ENCODE assay signal across 8 cellular contexts in the genomic region with DNA sequence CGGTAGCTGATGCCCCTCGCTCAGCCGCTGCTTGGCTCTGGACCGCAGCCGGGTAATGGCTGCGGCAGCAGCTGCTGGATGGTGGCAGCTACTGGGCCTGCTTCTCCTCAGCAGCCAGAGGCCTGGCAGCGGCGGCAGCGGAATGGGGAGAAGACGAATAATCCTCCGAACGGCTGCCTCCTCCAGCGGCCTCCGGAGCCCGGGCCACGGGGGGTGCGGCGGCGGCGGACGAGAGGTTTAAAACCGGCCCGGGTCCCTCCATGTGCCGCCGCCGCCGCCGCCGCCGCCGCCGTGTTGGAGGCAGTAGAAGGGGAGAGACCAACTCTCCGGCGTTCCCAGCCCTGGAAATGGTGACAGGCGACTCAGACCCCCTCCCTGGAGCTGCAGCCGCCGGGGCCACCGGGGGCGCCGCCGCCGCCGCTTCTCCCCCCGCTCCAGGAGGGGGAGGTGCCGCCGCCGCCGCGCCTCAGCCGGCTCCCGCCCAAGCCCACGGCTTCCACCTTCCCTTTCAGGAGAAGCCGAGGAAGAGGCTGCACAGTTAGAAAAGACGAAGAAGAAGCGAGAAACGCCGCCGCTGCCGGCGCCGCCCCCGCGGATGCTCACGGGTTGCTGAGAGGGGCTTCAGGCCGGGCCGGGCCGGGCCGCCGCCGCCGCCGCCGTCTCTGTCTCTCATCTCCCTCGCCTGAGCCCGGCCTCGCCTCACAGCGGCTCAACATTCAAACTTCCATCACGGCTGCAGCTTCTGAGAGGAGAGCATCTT.
DNase-seq lines count a peak whose midpoint lies in the region; ATAC-seq and TF ChIP-seq lines count a peak whose summit lies in the region.

No MANE protein-coding gene starts in this region.

- peak overlapping the region; percentile 69 for H2AFZ ChIP-seq in MM.1S (ENCODE audit: low read length)

- peaks cover 2% of the 10 kb centered on the region for H3K36me3 Mint-ChIP-seq in activated CD4-positive, alpha-beta T cell treated with anti-CD3 and anti-CD28 coated beads, Interleukin-2, amount 10 ng/mL, durations not matched to agents 24 days and 14 days (ENCODE audit: low read depth)

- H3K27ac ChIP-seq in MM.1S (ENCODE audit: low read length) = peak overlapping the region; percentile 18; the same call in 1 of the 2 replicates

- H3K79me2 ChIP-seq in MM.1S (ENCODE audit: low read length) = no peaks in the 10 kb centered on the region

- H3K4me1 Mint-ChIP-seq in activated CD4-positive, alpha-beta T cell treated with anti-CD3 and anti-CD28 coated beads, Interleukin-2, amount 10 ng/mL, durations not matched to agents 24 days and 14 days = peaks cover 11% of the 10 kb centered on the region

- peaks cover 4% of the 10 kb centered on the region; the same call in 1 of the 2 replicates for H3F3A ChIP-seq in MM.1S (ENCODE audit: insufficient read depth, low read length)

- no peak for ATAC-seq in GM19397 (IDR thresholded peaks at IDR 0.05; ENCODE audit: unreplicated experiment)

- peak overlapping the region; percentile 87 for H3K4me3 Mint-ChIP-seq in activated CD4-positive, alpha-beta T cell treated with anti-CD3 and anti-CD28 coated beads, Interleukin-2, amount 10 ng/mL, durations not matched to agents 24 days and 14 days

- H3K27ac Mint-ChIP-seq in activated CD4-positive, alpha-beta T cell treated with anti-CD3 and anti-CD28 coated beads, Interleukin-2, amount 10 ng/mL, durations not matched to agents 24 days and 14 days = no peak overlapping the region

- intact Hi-C loops in activated CD4-positive, alpha-beta T cell treated with anti-CD3 and anti-CD28 coated beads, Interleukin-2, amount 10 ng/mL, durations not matched to agents 24 days and 14 days (cut with micrococcal nuclease) = no loop called here

- no peaks in the 10 kb centered on the region for H3K36me3 ChIP-seq in MM.1S (replicated peaks; ENCODE audit: insufficient read depth, low read length)

- no peaks in the 10 kb centered on the region for H3K9me3 ChIP-seq in MM.1S (replicated peaks; ENCODE audit: insufficient read depth, low read length)

- peak overlapping the region; percentile 41; the same call in 1 of the 2 replicates for H3K9ac ChIP-seq in MM.1S (ENCODE audit: low read length)

- H3K9me3 Mint-ChIP-seq in activated CD4-positive, alpha-beta T cell treated with anti-CD3 and anti-CD28 coated beads, Interleukin-2, amount 10 ng/mL, durations not matched to agents 24 days and 14 days = peaks cover 4% of the 10 kb centered on the region

- peak overlapping the region; percentile 61 for H3K4me3 ChIP-seq in MM.1S (ENCODE audit: low read length)

- H3K27me3 ChIP-seq in MM.1S (replicated peaks; ENCODE audit: insufficient read depth, low read length) = no peaks in the 10 kb centered on the region

- no peaks in the 10 kb centered on the region for H3K4me1 ChIP-seq in MM.1S (ENCODE audit: low read length)

- H3K9me2 ChIP-seq in MM.1S (replicated peaks; ENCODE audit: insufficient read depth, low read length) = no peaks in the 10 kb centered on the region

- peaks cover 73% of the 10 kb centered on the region for H3K27me3 Mint-ChIP-seq in activated CD4-positive, alpha-beta T cell treated with anti-CD3 and anti-CD28 coated beads, Interleukin-2, amount 10 ng/mL, durations not matched to agents 24 days and 14 days

- TF ChIP-seq CTCF in MM.1S (IDR thresholded peaks at IDR 0.05; ENCODE audit: low read length) = no peak

- peak; percentile 69 for DNase-seq in Daoy (ENCODE audit: low read depth)
- DNase-seq in MM.1S = peak; percentile 34
- DNase-seq in activated CD4-positive, alpha-beta T cell treated with anti-CD3 and anti-CD28 coated beads, Interleukin-2, amount 10 ng/mL, durations not matched to agents 24 days and 14 days = peak; percentile 68
- peak; percentile 3 for DNase-seq in effector CD4-positive, alpha-beta T cell
- peak; percentile 7 to 26 for DNase-seq in lung microvascular endothelial cell (ENCODE audit: low read depth in 2 of 2)
- peak; percentile 7 for DNase-seq in stimulated activated CD8-positive, alpha-beta memory T cell treated with anti-CD3 and anti-CD28 coated beads, Interleukin-4, amount 100 ng/mL, for 24 hours (ENCODE audit: low read depth)
- DNase-seq in SIG-M5 (lab: John Stamatoyannopoulos, UW) = no peak

- peak overlapping the region; percentile 76 for H3K4me2 ChIP-seq in MM.1S (ENCODE audit: low read depth, low read length)

- H4K20me1 ChIP-seq in MM.1S (ENCODE audit: insufficient read depth, low read length) = no peaks in the 10 kb centered on the region
